ENCODE assay signal across 8 cellular contexts in the genomic region with DNA sequence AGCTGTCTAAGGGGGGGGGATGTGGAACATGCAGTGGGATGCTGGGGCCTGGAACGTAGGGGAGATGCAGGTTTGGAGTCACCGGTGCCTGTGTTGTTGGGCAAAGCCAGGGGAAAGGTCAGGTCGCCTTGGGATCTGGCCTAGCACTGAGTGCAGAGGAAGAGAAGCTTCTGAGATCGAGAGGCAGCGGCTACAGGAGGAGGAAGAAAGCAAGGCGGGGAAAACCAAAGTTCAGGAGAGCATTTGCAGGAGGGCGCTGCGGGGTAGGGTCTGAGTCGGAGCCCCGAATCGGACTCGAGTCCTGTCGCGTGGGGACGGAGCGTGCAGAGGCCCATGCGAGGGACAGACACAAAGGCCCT. TPM values are rescaled to one million over a fixed set of nuclear protein-coding genes. Genes with fewer than 3 reads are reported as not detected.
A peak's percentile ranks its signal among the peaks of the same experiment; 100 is the strongest.
DNase-seq lines count a peak whose midpoint lies in the region; TF ChIP-seq lines count a peak whose summit lies in the region.

No MANE protein-coding gene starts in this region.

- peak overlapping the region; percentile 77 to 91 for H3K4me3 Mint-ChIP-seq in H9

- H3K27me3 Mint-ChIP-seq in H9 (ENCODE audit: low read depth), result peaks cover 10% of the 10 kb centered on the region

- H3K27ac ChIP-seq in H9 (ENCODE audit: insufficient read length, low read depth, low read length), result no peak overlapping the region
- no peak overlapping the region for H3K27ac ChIP-seq in SJSA1
- H3K27ac ChIP-seq in skeletal muscle tissue (ENCODE audit: low read depth, low read length), result peak overlapping the region; percentile 87

- peaks cover 43 to 44% of the 10 kb centered on the region in 2 experiments for H3K4me1 Mint-ChIP-seq in H9

- H3K4ac ChIP-seq in H9 (ENCODE audit: low read depth, low read length), result no peak overlapping the region

- no peaks in the 10 kb centered on the region for H3K79me1 ChIP-seq in H9 (ENCODE audit: insufficient read depth, low read depth, low read length, poor library complexity, severe bottlenecking)

- H3K79me2 ChIP-seq in H9 (ENCODE audit: insufficient read depth, low read length), result peaks cover 32% of the 10 kb centered on the region; the same call in 1 of the 2 replicates

- peaks cover 21% of the 10 kb centered on the region; the same call in 1 of the 2 replicates for H3K4me1 ChIP-seq in H9 (ENCODE audit: insufficient read depth, low read length)
- H3K4me1 ChIP-seq in SJSA1 (replicated peaks), result peaks cover 28% of the 10 kb centered on the region
- H3K4me1 ChIP-seq in skeletal muscle tissue (ENCODE audit: control insufficient read depth in 3 of 3, insufficient read depth in 3 of 3, low read length in 3 of 3), result peaks cover 26 to 43% (median 36%) of the 10 kb centered on the region in 3 donors

- peaks cover 20% of the 10 kb centered on the region for H3K23me2 ChIP-seq in H9 (ENCODE audit: insufficient read length, low read depth, low read length, poor library complexity, severe bottlenecking)

- H3K27me3 ChIP-seq in H9 (ENCODE audit: insufficient read depth, low read length) (no peaks in the 10 kb centered on the region), SJSA1 (replicated peaks) (no peaks in the 10 kb centered on the region), skeletal muscle tissue (ENCODE audit: control insufficient read depth in 3 of 3, insufficient read depth in 3 of 3, low read length in 3 of 3) (no peaks in the 10 kb centered on the region)

- no peak overlapping the region for H2BK5ac ChIP-seq in H9 (ENCODE audit: insufficient read length, low read length)

- H3K9ac ChIP-seq in H9 (ENCODE audit: extremely low read depth, insufficient read length, low read length) (peak overlapping the region; percentile 45), skeletal muscle tissue (ENCODE audit: low read depth in 1 of 3, low read length in 3 of 3) (peak overlapping the region; percentile 53 to 94 (median 73))

- H3K36me3 ChIP-seq in SJSA1, result peaks cover 33% of the 10 kb centered on the region
- no peaks in the 10 kb centered on the region for H3K36me3 ChIP-seq in skeletal muscle tissue (ENCODE audit: control insufficient read depth in 3 of 3, insufficient read depth in 3 of 3, low read length in 3 of 3)

- no peak for DNase-seq in H9
- no peak for DNase-seq in SJSA1 (ENCODE audit: low read depth in 1 of 2, low spot score in 2 of 2)
- no peak for DNase-seq in foreskin fibroblast
- DNase-seq in stimulated activated naive CD4-positive, alpha-beta T cell treated with Interleukin-2 at 50 U/mL for 16 hours (lab: John Stamatoyannopoulos, UW), result no peak
- no peak for DNase-seq in KG1 (lab: John Stamatoyannopoulos, UW)
- no peak for DNase-seq in NOMO-1 (lab: John Stamatoyannopoulos, UW; ENCODE audit: unreplicated experiment in 2 of 2)
- no peak for DNase-seq in NK-92 treated with Interleukin-12 subunit alpha and Interleukin-12 subunit beta, amount 100 ng/mL, for 24 hours (lab: John Stamatoyannopoulos, UW)

- no peak for TF ChIP-seq CTCF in H9 (conservative IDR thresholded peaks at IDR 0.05)
- no peak for TF ChIP-seq CTCF in foreskin fibroblast (IDR thresholded peaks at IDR 0.05; ENCODE audit: low read depth, low read length)

- no peak overlapping the region for H4K5ac ChIP-seq in H9 (ENCODE audit: insufficient read length, low read depth, low read length)

- H3K4me3 ChIP-seq in SJSA1 (peak overlapping the region; percentile 100), foreskin fibroblast (ENCODE audit: low read depth in 1 of 2, low read length in 2 of 2) (peak overlapping the region; percentile 62 to 66), skeletal muscle tissue (ENCODE audit: low read length in 3 of 3) (peak overlapping the region; percentile 75 to 87 (median 77))

- H3K4me2 ChIP-seq in H9 (ENCODE audit: insufficient read depth, insufficient read length, low read length), result peak overlapping the region; percentile 66

- peak overlapping the region; percentile 58 for H3K14ac ChIP-seq in H9 (ENCODE audit: insufficient read depth, low read length)

- no peak overlapping the region for H3K23ac ChIP-seq in H9 (ENCODE audit: insufficient read length, low read depth, low read length)

- peaks cover 3 to 14% (median 8%) of the 10 kb centered on the region in 3 experiments; a peak in 6 of 7 replicates for H3K36me3 Mint-ChIP-seq in H9 (ENCODE audit: insufficient read depth in 1 of 3, low read depth in 3 of 3)

- H3K18ac ChIP-seq in H9 (ENCODE audit: insufficient read length, low read depth, low read length), result peak overlapping the region; percentile 21

- H2BK120ac ChIP-seq in H9 (ENCODE audit: low read depth, low read length, poor library complexity, severe bottlenecking), result no peak overlapping the region

- WGBS in H9 (ENCODE audit: extremely low coverage, insufficient read length, low lambda C conversion rate), result no CpG with 5 or more reads among the region's 17 CpGs

- H2AK5ac ChIP-seq in H9 (ENCODE audit: insufficient read length, low read length), result no peak overlapping the region

- H2BK12ac ChIP-seq in H9 (ENCODE audit: insufficient read length, low read depth, low read length), result no peak overlapping the region

- no peak overlapping the region for H4K8ac ChIP-seq in H9 (replicated peaks; ENCODE audit: insufficient read length, low read depth, low read length)

- no peaks in the 10 kb centered on the region for H3K9me3 ChIP-seq in H9 (ENCODE audit: control insufficient read depth, low read depth, low read length)
- peaks cover 7% of the 10 kb centered on the region for H3K9me3 ChIP-seq in SJSA1 (replicated peaks)
- no peaks in the 10 kb centered on the region for H3K9me3 ChIP-seq in skeletal muscle tissue (ENCODE audit: control insufficient read depth in 3 of 3, low read length in 3 of 3)

- H2AFZ ChIP-seq in H9 (ENCODE audit: low read length), result no peak overlapping the region

- H4K91ac ChIP-seq in H9 (ENCODE audit: insufficient read length, low read depth, low read length), result no peak overlapping the region

- no peaks in the 10 kb centered on the region for H4K20me1 ChIP-seq in H9 (ENCODE audit: control insufficient read depth, insufficient read depth, insufficient read length)

- no peak overlapping the region for H3T11ph ChIP-seq in H9 (ENCODE audit: low read length)

- H2BK20ac ChIP-seq in H9 (ENCODE audit: low read depth, low read length, poor library complexity, severe bottlenecking), result no peak overlapping the region

- peak overlapping the region; percentile 30 to 72 (median 71); a peak in 4 of 7 replicates for H3K27ac Mint-ChIP-seq in H9

- H3K56ac ChIP-seq in H9 (ENCODE audit: insufficient read length, low read depth, low read length), result no peak overlapping the region

- no peak overlapping the region for H2BK15ac ChIP-seq in H9 (ENCODE audit: low read depth, low read length)

- no peaks in the 10 kb centered on the region; a peak in 2 of 5 replicates for H3K9me3 Mint-ChIP-seq in H9

RNA-seq across cellular contexts. Expression of a gene that starts 1.0 kb away (rescaled TPM):
- 161 and 171 TPM in 2 replicates for total RNA-seq in H9 (2021)
- total RNA-seq in SJSA1 (2014; rRNA removed; shearing (Covaris generic)), result 49.4 and 69.1 TPM in 2 replicates
- total RNA-seq in skeletal muscle tissue, result 66.3 TPM
